ENCODE assay signal across 28 cellular contexts in genomic region chr9:129779560-129780190, GRCh38. TPM values are rescaled to one million over a fixed set of nuclear protein-coding genes. Genes with fewer than 3 reads are reported as not detected.
"Had no signal": no experiment of that assay in that cellular context is flagged by ENCODE, and none has a peak within 500 bp of the region (broad histone marks: within the 10 kb centered on the region; RNA-seq: fewer than 3 reads in every experiment).

No MANE protein-coding gene starts in this region.

- DNase-seq: colonic mucosa; effector memory CD4-positive, alpha-beta T cell; foreskin keratinocyte; heart left ventricle; kidney; nucleus accumbens; pancreas; right lobe of liver; small intestine; stimulated activated CD4-positive, alpha-beta T cell treated with anti-CD3 and anti-CD28 coated beads, Interleukin-15, amount 100 ng/mL, for 24 hours; stimulated activated CD4-positive, alpha-beta T cell treated with anti-CD3 and anti-CD28 coated beads, Interleukin-2, amount 100 ng/mL, for 48 hours; stimulated activated naive CD4-positive, alpha-beta T cell; stimulated activated naive CD8-positive, alpha-beta T cell treated with anti-CD3 and anti-CD28 coated beads, Interleukin-15, amount 100 ng/mL, for 72 hours; transverse colon; upper lobe of right lung; uterus had no signal

- H3K4me2 ChIP-seq: hepatocyte, neural progenitor cell had no signal

- H3K36me3 Mint-ChIP-seq: memory B cell, neural progenitor cell had no signal

- ATAC-seq: foreskin keratinocyte; gastroesophageal sphincter; heart left ventricle; left lobe of liver; pancreas; right lobe of liver; stimulated activated naive CD8-positive, alpha-beta T cell treated with anti-CD3 and anti-CD28 coated beads, Interleukin-15, amount 100 ng/mL, for 72 hours; upper lobe of right lung had no signal

- H3K27me3 ChIP-seq: colonic mucosa, esophagus muscularis mucosa, foreskin keratinocyte, gastroesophageal sphincter, heart left ventricle, hepatocyte, neural progenitor cell, pancreas, right lobe of liver, suprapubic skin, transverse colon, upper lobe of right lung, uterus had no signal

- H2AFZ ChIP-seq: hepatocyte, neural progenitor cell had no signal

- H3K4me3 ChIP-seq: colonic mucosa, esophagus muscularis mucosa, gastroesophageal sphincter, heart left ventricle, hepatocyte, lung, neural progenitor cell, pancreas, right lobe of liver, suprapubic skin, transverse colon, upper lobe of right lung, uterus had no signal

- H3K27ac Mint-ChIP-seq: dendritic cell treated with granulocyte-macrophage colony-stimulating factor and Interleukin-4, amounts not matched to agents 40 ng/mL and 50 ng/mL, for 4 days; memory B cell; nephron; neural progenitor cell; stimulated activated naive CD8-positive, alpha-beta T cell treated with anti-CD3 and anti-CD28 coated beads, Interleukin-15, amount 100 ng/mL, for 72 hours had no signal

- H3K36me3 ChIP-seq: colonic mucosa, esophagus muscularis mucosa, gastroesophageal sphincter, heart left ventricle, neural progenitor cell, pancreas, right lobe of liver, suprapubic skin, transverse colon, upper lobe of right lung, uterus had no signal

- H3K79me2 ChIP-seq: hepatocyte had no signal

- H3K27ac ChIP-seq: colonic mucosa, esophagus muscularis mucosa, foreskin keratinocyte, gastroesophageal sphincter, heart left ventricle, hepatocyte, neural progenitor cell, pancreas, right lobe of liver, suprapubic skin, transverse colon, upper lobe of right lung, uterus had no signal

- H3K4me1 ChIP-seq: colonic mucosa, pancreas, right lobe of liver had no signal

- H3K4me3 Mint-ChIP-seq: dendritic cell treated with granulocyte-macrophage colony-stimulating factor and Interleukin-4, amounts not matched to agents 40 ng/mL and 50 ng/mL, for 4 days; memory B cell; nephron; neural progenitor cell; stimulated activated naive CD8-positive, alpha-beta T cell treated with anti-CD3 and anti-CD28 coated beads, Interleukin-15, amount 100 ng/mL, for 72 hours had no signal

- H3K9me3 Mint-ChIP-seq: dendritic cell treated with granulocyte-macrophage colony-stimulating factor and Interleukin-4, amounts not matched to agents 40 ng/mL and 50 ng/mL, for 4 days; memory B cell; nephron; neural progenitor cell; stimulated activated naive CD8-positive, alpha-beta T cell treated with anti-CD3 and anti-CD28 coated beads, Interleukin-15, amount 100 ng/mL, for 72 hours had no signal

RNA-seq across cellular contexts. Expression of gene PTGES, which starts 26.8 kb away (rescaled TPM):
- total RNA-seq: endothelial cell of umbilical vein, left lobe of liver, pulmonary artery endothelial cell had no signal
- polyA plus RNA-seq: endothelial cell of umbilical vein had no signal
